ENCODE assay signal across 10 cellular contexts in genomic region chrX:136710324-136710951, GRCh38.
DNase-seq lines count a peak whose midpoint lies in the region; ATAC-seq and TF ChIP-seq lines count a peak whose summit lies in the region.
"Had no signal": no experiment of that assay in that cellular context is flagged by ENCODE, and none has a peak within 500 bp of the region (broad histone marks: within the 10 kb centered on the region; RNA-seq: fewer than 3 reads in every experiment).

No MANE protein-coding gene starts in this region.

- H3K4me3 ChIP-seq in H7 (ENCODE audit: insufficient read depth, low read depth, low read length) (no peak overlapping the region), thyroid gland (replicated peaks in 1 of 3) (no peak overlapping the region)

- no peaks in the 10 kb centered on the region for H3K4me1 ChIP-seq in thyroid gland

- intact Hi-C loops in thyroid gland (cut with DNase I), result no loop called here

- H3K9me3 ChIP-seq in KOPT-K1 (ENCODE audit: insufficient read depth, low read length, poor library complexity, severe bottlenecking) (no peaks in the 10 kb centered on the region), thyroid gland (no peaks in the 10 kb centered on the region)

- peak; percentile 7 for DNase-seq in A172 (ENCODE audit: low spot score)
- peak; percentile 10 to 33 for DNase-seq in dermis microvascular lymphatic vessel endothelial cell (ENCODE audit: low read depth in 2 of 2)
- no peak for DNase-seq in H7
- no peak for DNase-seq in mucosa of gallbladder (ENCODE audit: low spot score)
- DNase-seq in SK-N-DZ (ENCODE audit: low spot score), result no peak
- no peak for DNase-seq in thyroid gland
- DNase-seq: effector CD8-positive, alpha-beta T cell; NCI-H2081 treated with DMSO at 0.1 percent for 48 hours had no signal

- ATAC-seq in GM18868 (IDR thresholded peaks at IDR 0.05; ENCODE audit: unreplicated experiment), result peak; percentile 64

- H3K36me3 ChIP-seq in KOPT-K1 (ENCODE audit: insufficient read depth, low read length) (peaks cover 74% of the 10 kb centered on the region), H7 (replicated peaks; ENCODE audit: control insufficient read depth, insufficient read depth, low read length) (no peaks in the 10 kb centered on the region), thyroid gland (no peaks in the 10 kb centered on the region)

- no peak for TF ChIP-seq CTCF in thyroid gland (IDR thresholded peaks at IDR 0.05)

- peak overlapping the region; percentile 40 for H3K27ac ChIP-seq in KOPT-K1 (ENCODE audit: low read depth, low read length, poor library complexity, severe bottlenecking)
- no peak overlapping the region for H3K27ac ChIP-seq in thyroid gland

- no peaks in the 10 kb centered on the region for H3K27me3 ChIP-seq in H7 (ENCODE audit: control insufficient read depth, insufficient read depth, low read length)
- no peaks in the 10 kb centered on the region for H3K27me3 ChIP-seq in thyroid gland

- no peak for TF ChIP-seq POLR2A in thyroid gland (IDR thresholded peaks at IDR 0.05)

- 41 to 73% methylated on average over 2 of the region's 2 CpGs for WGBS in thyroid gland, 2 donors

Comparison
In these comparisons a context has a peak if more than half of its experiments do, and no peak if none do; other contexts are left out.
1. DNase-seq: peak in A172 (single experiment) and dermis microvascular lymphatic vessel endothelial cell (2 of 2); none in H7 (single experiment), mucosa of gallbladder (single experiment), SK-N-DZ (single experiment) and thyroid gland (0 of 2).